ENCODE assay signal across 12 cellular contexts in genomic region chr1:65688215-65688566, GRCh38.
DNase-seq lines count a peak whose midpoint lies in the region; ATAC-seq and TF ChIP-seq lines count a peak whose summit lies in the region.
"Had no signal": no experiment of that assay in that cellular context is flagged by ENCODE, and none has a peak within 500 bp of the region (broad histone marks: within the 10 kb centered on the region; RNA-seq: fewer than 3 reads in every experiment).

No MANE protein-coding gene starts in this region.

- H3K4me2 ChIP-seq in PC-9: peak overlapping the region; percentile 4; the same call in 1 of the 2 replicates

- no peak for ATAC-seq in stimulated activated effector memory CD8-positive, alpha-beta T cell treated with anti-CD3 and anti-CD28 coated beads, Interleukin-12 subunit alpha, Interleukin-12 subunit beta, amount 100 ng/mL, for 72 hours

- H3K4me1 ChIP-seq in cardiac muscle cell (ENCODE audit: low read depth) (peaks cover 20% of the 10 kb centered on the region), right atrium auricular region (peaks cover 0 to 19% of the 10 kb centered on the region in 2 donors), PC-9 (replicated peaks; ENCODE audit: insufficient read depth) (0 out of 2 replicates have a peak, but pooled peaks cover 4% of the 10 kb centered on the region)
- peaks cover 8% of the 10 kb centered on the region for H3K4me1 ChIP-seq in CD4-positive, alpha-beta memory T cell (ENCODE audit: insufficient read depth, low read length)
- H3K4me1 ChIP-seq: SJCRH30 had no signal

- no peak overlapping the region for H2AFZ ChIP-seq in PC-9

- TF ChIP-seq CTCF in cardiac muscle cell (IDR thresholded peaks at IDR 0.05; ENCODE audit: low read depth, low read length) (no peak), right atrium auricular region (IDR thresholded peaks at IDR 0.05) (no peak), PC-9 (conservative IDR thresholded peaks at IDR 0.05) (no peak)

- peak overlapping the region; percentile 75 for H3K27ac ChIP-seq in cardiac muscle cell
- no peak overlapping the region for H3K27ac ChIP-seq in right atrium auricular region
- H3K27ac ChIP-seq in PC-9: no peak overlapping the region
- H3K27ac ChIP-seq in layer of hippocampus (ENCODE audit: low read depth, low read length): peak overlapping the region; percentile 71
- peak overlapping the region; percentile 60 for H3K27ac ChIP-seq in temporal lobe (ENCODE audit: low read depth, low read length)
- no peak overlapping the region for H3K27ac ChIP-seq in CD4-positive, alpha-beta memory T cell (ENCODE audit: low read depth, low read length)
- H3K27ac ChIP-seq: SJCRH30 had no signal

- H3K27me3 Mint-ChIP-seq in CD4-positive, alpha-beta memory T cell: peaks cover 6 to 7% of the 10 kb centered on the region in 2 donors

- H3K27ac Mint-ChIP-seq in CD4-positive, alpha-beta memory T cell: no peak overlapping the region
- no peak overlapping the region for H3K27ac Mint-ChIP-seq in stimulated activated effector memory CD8-positive, alpha-beta T cell treated with anti-CD3 and anti-CD28 coated beads, Interleukin-12 subunit alpha, Interleukin-12 subunit beta, amount 100 ng/mL, for 72 hours

- H3K9me3 Mint-ChIP-seq in CD4-positive, alpha-beta memory T cell: no peaks in the 10 kb centered on the region
- H3K9me3 Mint-ChIP-seq in stimulated activated effector memory CD8-positive, alpha-beta T cell treated with anti-CD3 and anti-CD28 coated beads, Interleukin-12 subunit alpha, Interleukin-12 subunit beta, amount 100 ng/mL, for 72 hours: no peaks in the 10 kb centered on the region
- H3K9me3 Mint-ChIP-seq: CD4-positive, CD25-positive, alpha-beta regulatory T cell had no signal

- no peaks in the 10 kb centered on the region; the same call in 1 of the 2 replicates for H3F3A ChIP-seq in PC-9 (ENCODE audit: insufficient read depth, low read depth)

- no peaks in the 10 kb centered on the region for H4K20me1 ChIP-seq in PC-9 (ENCODE audit: insufficient read depth)

- H3K4me3 Mint-ChIP-seq in CD4-positive, alpha-beta memory T cell: no peak overlapping the region
- no peak overlapping the region for H3K4me3 Mint-ChIP-seq in stimulated activated effector memory CD8-positive, alpha-beta T cell treated with anti-CD3 and anti-CD28 coated beads, Interleukin-12 subunit alpha, Interleukin-12 subunit beta, amount 100 ng/mL, for 72 hours
- H3K4me3 Mint-ChIP-seq: CD4-positive, CD25-positive, alpha-beta regulatory T cell had no signal

- H3K9me3 ChIP-seq in cardiac muscle cell (ENCODE audit: low read depth): no peaks in the 10 kb centered on the region
- H3K9me3 ChIP-seq in right atrium auricular region: no peaks in the 10 kb centered on the region
- H3K9me3 ChIP-seq in PC-9 (ENCODE audit: insufficient read depth, low read depth): no peaks in the 10 kb centered on the region
- H3K9me3 ChIP-seq in CD4-positive, alpha-beta memory T cell (ENCODE audit: control insufficient read depth in 1 of 2, low read length in 2 of 2): no peaks in the 10 kb centered on the region
- H3K9me3 ChIP-seq: MG63, SJCRH30 had no signal

- H3K36me3 Mint-ChIP-seq in CD4-positive, alpha-beta memory T cell: no peaks in the 10 kb centered on the region
- H3K36me3 Mint-ChIP-seq in stimulated activated effector memory CD8-positive, alpha-beta T cell treated with anti-CD3 and anti-CD28 coated beads, Interleukin-12 subunit alpha, Interleukin-12 subunit beta, amount 100 ng/mL, for 72 hours: no peaks in the 10 kb centered on the region
- H3K36me3 Mint-ChIP-seq: CD4-positive, CD25-positive, alpha-beta regulatory T cell had no signal

- intact Hi-C loops in PC-9 (cut with micrococcal nuclease; ENCODE audit: unreplicated experiment): loop anchor here (5.0 to 10.0 kb wide), 5 partner anchors 259 to 866 kb away; no protein-coding TSS in a partner anchor
- intact Hi-C loops in CD4-positive, alpha-beta memory T cell (cut with micrococcal nuclease): loop anchor here (2.0 to 10.0 kb wide), 3 partner anchors 611 to 1001 kb away; no protein-coding TSS in a partner anchor

- H3K79me2 ChIP-seq in PC-9 (ENCODE audit: low read depth): no peaks in the 10 kb centered on the region

- H3K36me3 ChIP-seq in cardiac muscle cell (no peaks in the 10 kb centered on the region), right atrium auricular region (no peaks in the 10 kb centered on the region), PC-9 (ENCODE audit: low read depth) (no peaks in the 10 kb centered on the region)
- H3K36me3 ChIP-seq in CD4-positive, alpha-beta memory T cell (ENCODE audit: insufficient read depth, low read length): no peaks in the 10 kb centered on the region
- H3K36me3 ChIP-seq: MG63, SJCRH30 had no signal

- POLR2A ChIA-PET in PC-9 (lab: Charles Lee; ENCODE audit: unreplicated experiment): interaction anchor here (0.5 to 0.7 kb wide), 4 partner anchors 268 to 1873 kb away, joined by 3 to 5 read pairs (median 4); partner anchors contain the start of genes LEPR and LEPROT
- POLR2A ChIA-PET in CD4-positive, alpha-beta memory T cell (lab: Charles Lee; ENCODE audit: partially characterized antibody): interaction anchor here (0.7 to 1.2 kb wide), 2 partner anchors 268 to 613 kb away, joined by 3 to 5 read pairs; partner anchors contain the start of genes LEPR and LEPROT

- no peaks in the 10 kb centered on the region for H3K27me3 ChIP-seq in cardiac muscle cell
- H3K27me3 ChIP-seq in right atrium auricular region: no peaks in the 10 kb centered on the region
- no peaks in the 10 kb centered on the region for H3K27me3 ChIP-seq in PC-9 (ENCODE audit: insufficient read depth, low read depth)
- H3K27me3 ChIP-seq in layer of hippocampus (ENCODE audit: control insufficient read depth, insufficient read depth, low read length): no peaks in the 10 kb centered on the region
- no peaks in the 10 kb centered on the region for H3K27me3 ChIP-seq in CD4-positive, alpha-beta memory T cell (ENCODE audit: insufficient read depth, low read length)
- H3K27me3 ChIP-seq: MG63 had no signal

- CTCF ChIA-PET in PC-9 (lab: Charles Lee): interaction anchor here (0.6 to 1.4 kb wide), 9 partner anchors 94 to 1004 kb away, joined by 3 to 13 read pairs (median 4); partner anchors contain the start of genes LEPR and LEPROT
- CTCF ChIA-PET in CD4-positive, alpha-beta memory T cell (lab: Charles Lee; ENCODE audit: partially characterized antibody): interaction anchor here (0.8 to 4.8 kb wide), 35 partner anchors 9 to 1419 kb away, joined by 3 to 43 read pairs (median 5); no protein-coding TSS in a partner anchor

- no peak overlapping the region for H3K4me3 ChIP-seq in cardiac muscle cell
- H3K4me3 ChIP-seq in right atrium auricular region: no peak overlapping the region
- no peak overlapping the region for H3K4me3 ChIP-seq in PC-9
- H3K4me3 ChIP-seq in CD4-positive, alpha-beta memory T cell (ENCODE audit: low read length in 2 of 2): no peak overlapping the region
- H3K4me3 ChIP-seq: MG63, SJCRH30 had no signal

- no peaks in the 10 kb centered on the region for H3K9me2 ChIP-seq in PC-9 (ENCODE audit: insufficient read depth)

- no TSS peak for BruUV-seq in PC-9 (replicated peaks; lab: Mats Ljungman, UMichigan)

- DNase-seq in cardiac muscle cell (ENCODE audit: low read depth in 1 of 2, low spot score in 1 of 2) (no peak), right atrium auricular region (ENCODE audit: low spot score) (no peak), PC-9 (no peak), NCI-H1930 (lab: John Stamatoyannopoulos, UW) (no peak)
- DNase-seq in CD4-positive, alpha-beta memory T cell: no peak
- DNase-seq in stimulated activated effector memory CD8-positive, alpha-beta T cell treated with anti-CD3 and anti-CD28 coated beads, Interleukin-12 subunit alpha, Interleukin-12 subunit beta, amount 100 ng/mL, for 72 hours (ENCODE audit: low spot score in 2 of 2): no peak
- DNase-seq: NCI-H187 treated with DMSO at 0.1 percent for 48 hours had no signal

- peaks cover 0 to 9% (median 4%) of the 10 kb centered on the region in 4 donors for H3K4me1 Mint-ChIP-seq in CD4-positive, alpha-beta memory T cell
- H3K4me1 Mint-ChIP-seq in stimulated activated effector memory CD8-positive, alpha-beta T cell treated with anti-CD3 and anti-CD28 coated beads, Interleukin-12 subunit alpha, Interleukin-12 subunit beta, amount 100 ng/mL, for 72 hours: no peaks in the 10 kb centered on the region

Comparison
In these comparisons a context has a peak if more than half of its experiments do, and no peak if none do; other contexts are left out.
1. H3K27ac ChIP-seq: peak in cardiac muscle cell (single experiment), layer of hippocampus (single experiment) and temporal lobe (single experiment); none in right atrium auricular region (0 of 2), PC-9 (single experiment) and CD4-positive, alpha-beta memory T cell (single experiment).